ENCODE assay signal across 7 cellular contexts in the genomic region with DNA sequence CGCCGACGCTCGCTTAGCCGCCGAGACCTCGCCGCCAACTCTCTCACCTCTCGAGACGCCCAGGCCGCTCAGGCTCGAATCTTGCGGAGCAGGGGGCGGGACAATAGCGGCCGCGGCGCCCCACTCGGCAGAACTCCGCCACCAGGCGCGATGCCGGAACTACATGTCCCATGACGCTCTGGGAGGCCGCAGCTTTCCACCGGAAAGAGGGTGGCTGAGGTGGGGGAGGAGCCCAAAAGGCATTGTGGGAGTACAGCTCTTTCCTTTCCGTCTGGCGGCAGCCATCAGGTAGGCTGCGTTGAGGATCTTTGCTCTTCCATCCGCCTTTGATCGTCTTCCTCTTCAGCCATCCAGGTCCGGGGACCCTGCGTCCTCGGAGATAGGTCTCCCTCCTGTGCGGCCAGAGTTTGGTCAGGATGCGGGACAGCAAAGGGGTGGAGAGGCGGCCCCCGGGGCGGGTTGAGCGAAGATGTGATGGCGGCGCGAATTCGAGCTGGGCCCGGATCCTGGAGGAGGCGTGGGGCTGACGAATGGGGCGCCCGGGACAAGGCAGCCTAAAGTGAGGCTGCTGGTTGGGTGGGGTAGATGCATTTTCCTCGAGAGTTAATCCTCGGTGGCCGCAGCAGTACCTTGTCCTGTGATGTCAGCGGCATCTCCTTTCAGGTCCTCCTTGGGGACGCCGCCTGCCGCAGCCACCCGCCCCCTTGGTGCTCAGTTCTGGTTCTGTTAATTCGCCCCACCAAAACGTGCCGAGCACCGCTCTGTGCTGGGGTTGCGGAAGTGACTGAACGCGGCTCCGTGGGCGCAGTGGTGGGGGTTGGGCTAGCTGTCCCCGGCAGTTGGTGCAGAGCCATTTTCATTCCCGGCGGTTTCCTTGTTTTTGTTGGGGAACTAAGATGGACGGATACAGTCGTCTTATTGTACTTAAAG. TPM values are rescaled to one million over a fixed set of nuclear protein-coding genes. Genes with fewer than 3 reads are reported as not detected.
A peak's percentile ranks its signal among the peaks of the same experiment; 100 is the strongest.
DNase-seq lines count a peak whose midpoint lies in the region; ATAC-seq and TF ChIP-seq lines count a peak whose summit lies in the region.

A gene (minus strand): TSS at position 105 of the 930 bp plus-strand sequence. CDS start 6,086 bp downstream, outside the sequence.
A gene (plus strand): TSS at position 247 of the 930 bp plus-strand sequence. CDS start 728 bp downstream, outside the sequence.

- H3K36me3 ChIP-seq in hepatocyte (replicated peaks; ENCODE audit: insufficient read depth, low read depth) = no peaks in the 10 kb centered on the region

- H3K27ac ChIP-seq in hepatocyte = peak within 1 kb of the TSS; percentile 92

- peak; percentile 88 for ATAC-seq in GM18499 (IDR thresholded peaks at IDR 0.05; ENCODE audit: insufficient read depth, unreplicated experiment)
- peak; percentile 94 for ATAC-seq in HG02943 (IDR thresholded peaks at IDR 0.05; ENCODE audit: low read depth, unreplicated experiment)

- H3K27me3 ChIP-seq in hepatocyte = no peaks in the 10 kb centered on the region

- in situ Hi-C loops in astrocyte of the cerebellum (cut with HindIII; ENCODE audit: low sequenced_read_pairs) = no loop called here

- no peaks in the 10 kb centered on the region for H3K9me2 ChIP-seq in hepatocyte (replicated peaks; ENCODE audit: insufficient read depth)

- peaks cover 49% of the 10 kb centered on the region for H4K20me1 ChIP-seq in hepatocyte (ENCODE audit: insufficient read depth, poor library complexity, severe bottlenecking)

- TF ChIP-seq CTCF in astrocyte of the cerebellum (IDR thresholded peaks at IDR 0.05; ENCODE audit: low read depth, low read length, missing control alignments) = peak; percentile 46
- peak; percentile 6 for TF ChIP-seq CTCF in hepatocyte (IDR thresholded peaks at IDR 0.05; ENCODE audit: poor library complexity)

- H3K9me3 ChIP-seq in hepatocyte (ENCODE audit: low read depth) = no peaks in the 10 kb centered on the region

- DNase-seq in NCI-H187 treated with DMSO at 0.1 percent for 48 hours (lab: John Stamatoyannopoulos, UW) (peak; percentile 63), T-helper 22 cell (ENCODE audit: low read depth) (peak; percentile 96), astrocyte of the cerebellum (ENCODE audit: low read depth) (peak; percentile 91), hepatocyte (ENCODE audit: low spot score) (peak; percentile 98), retina (peak; percentile 98)

- WGBS in hepatocyte (ENCODE audit: low lambda C conversion rate, missing lambda C conversion rate) = under 1% methylated on average over 69 of the region's 71 CpGs

- peak within 1 kb of the TSS; percentile 99 for H3K4me2 ChIP-seq in hepatocyte

- H3K4me1 ChIP-seq in hepatocyte (ENCODE audit: insufficient read depth) = peaks cover 24% of the 10 kb centered on the region

- H2AFZ ChIP-seq in hepatocyte = peak within 1 kb of the TSS; percentile 69

- peak within 1 kb of the TSS; percentile 57 for H3K4me3 ChIP-seq in astrocyte of the cerebellum (ENCODE audit: low read depth, low read length)
- H3K4me3 ChIP-seq in hepatocyte = peak within 1 kb of the TSS; percentile 65

- H3K79me2 ChIP-seq in hepatocyte = peaks cover 61% of the 10 kb centered on the region

RNA-seq across cellular contexts. Expression of the first gene that starts in this region (rescaled TPM):
- total RNA-seq in hepatocyte = 16.2 and 19.8 TPM in 2 replicates
- polyA plus RNA-seq in hepatocyte = 14.8 and 16.9 TPM in 2 replicates

RNA-seq across cellular contexts. Expression of the second gene that starts in this region (rescaled TPM):
- total RNA-seq in hepatocyte = 2,924 and 3,305 TPM in 2 replicates
- 1,254 and 1,318 TPM in 2 replicates for polyA plus RNA-seq in hepatocyte

Comparison
In these comparisons a context has a peak if more than half of its experiments do, and no peak if none do; other contexts are left out.
1. Peak in every context shown above with its lines: DNase-seq, ATAC-seq, H3K4me3 ChIP-seq and H3K27ac ChIP-seq.